13 cellular contexts compared by ENCODE assay signal in the genomic region with DNA sequence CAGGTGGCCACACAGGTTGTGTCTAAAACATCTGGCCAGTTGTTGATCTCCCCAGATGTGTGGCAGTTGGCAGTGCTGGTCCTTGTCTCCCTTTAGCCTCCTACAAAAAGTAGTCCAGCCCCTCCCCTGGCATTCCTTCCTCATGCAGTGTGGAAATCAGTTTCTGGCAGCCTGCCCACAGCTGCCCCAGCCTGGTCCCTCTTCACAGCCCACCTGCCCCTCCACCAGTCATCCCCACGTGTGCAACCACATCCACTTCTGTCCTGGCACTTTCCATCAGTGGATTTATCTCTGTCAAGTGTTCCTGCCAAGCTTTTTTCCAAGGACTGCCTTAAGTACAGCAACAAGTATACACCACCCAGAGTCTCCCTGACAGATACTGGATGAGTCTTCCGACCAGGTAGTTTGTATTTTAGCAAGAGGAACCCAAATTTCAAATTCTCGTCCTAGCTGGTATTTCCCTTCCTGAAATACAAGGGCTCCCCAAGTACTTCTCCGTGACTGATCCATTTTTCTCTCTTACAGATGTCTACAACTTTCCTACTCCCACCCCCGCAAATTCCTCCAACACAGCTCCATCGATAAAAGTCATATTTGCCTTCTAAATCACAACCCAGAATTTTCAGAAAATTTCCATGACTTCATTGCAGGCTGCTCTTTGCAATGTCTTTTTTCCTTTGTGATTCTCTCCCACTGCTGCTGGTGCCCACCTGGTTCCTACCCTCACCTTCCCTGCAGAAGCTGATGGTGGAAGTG.
DNase-seq lines count a peak whose midpoint lies in the region; ATAC-seq, FAIRE-seq and TF ChIP-seq lines count a peak whose summit lies in the region.
"Had no signal": no experiment of that assay in that cellular context is flagged by ENCODE, and none has a peak within 500 bp of the region (broad histone marks: within the 10 kb centered on the region; RNA-seq: fewer than 3 reads in every experiment).

No MANE protein-coding gene starts in this region.

- no peak for FAIRE-seq in urothelium cell line (lab: Jason Lieb, UNC)

- no peaks in the 10 kb centered on the region for H3K36me3 ChIP-seq in prostate gland
- H3K36me3 ChIP-seq: tibial artery had no signal

- DNase-seq in activated CD8-positive, alpha-beta memory T cell treated with anti-CD3 and anti-CD28 coated beads, Interleukin-2, amount 50 U/mL, for 48 hours, result peak; percentile 10
- DNase-seq in activated CD8-positive, alpha-beta memory T cell treated with anti-CD3 and anti-CD28 coated beads, Interleukin-2, amount 10 ng/mL, durations not matched to agents 7 days and 5 days, result no peak
- DNase-seq in foreskin fibroblast (peak; percentile 11 to 36), neural crest cell (ENCODE audit: low read depth, low spot score) (no peak), urothelium cell line (ENCODE audit: low spot score) (peak; percentile 9), prostate gland (ENCODE audit: low spot score) (no peak), ureter (ENCODE audit: low spot score) (no peak)
- no peak for DNase-seq in stimulated activated CD4-positive, alpha-beta T cell treated with anti-CD3 and anti-CD28 coated beads, Interleukin-2, amount 100 ng/mL, for 24 hours
- DNase-seq: MV-4-11, NCI-H510A, RPMI8226 had no signal

- H3K4me3 Mint-ChIP-seq in activated CD8-positive, alpha-beta memory T cell treated with anti-CD3 and anti-CD28 coated beads, Interleukin-2, amount 10 ng/mL, durations not matched to agents 7 days and 5 days, result no peak overlapping the region
- H3K4me3 Mint-ChIP-seq in neural crest cell, result no peak overlapping the region

- H3K9me3 Mint-ChIP-seq in activated CD8-positive, alpha-beta memory T cell treated with anti-CD3 and anti-CD28 coated beads, Interleukin-2, amount 10 ng/mL, durations not matched to agents 7 days and 5 days (ENCODE audit: low read depth), result no peaks in the 10 kb centered on the region
- no peaks in the 10 kb centered on the region for H3K9me3 Mint-ChIP-seq in neural crest cell
- H3K9me3 Mint-ChIP-seq: activated naive CD4-positive, alpha-beta T cell treated with anti-CD3 and anti-CD28 coated beads, Interleukin-2, amount 50 U/mL, for 72 hours had no signal

- CTCF ChIA-PET in activated CD8-positive, alpha-beta memory T cell treated with anti-CD3 and anti-CD28 coated beads, Interleukin-2, amount 10 ng/mL, durations not matched to agents 7 days and 5 days (lab: Charles Lee), result no interaction called here

- WGBS in prostate gland, result 69% methylated on average over 6 of the region's 6 CpGs

- H3K27me3 Mint-ChIP-seq in activated CD8-positive, alpha-beta memory T cell treated with anti-CD3 and anti-CD28 coated beads, Interleukin-2, amount 10 ng/mL, durations not matched to agents 7 days and 5 days, result no peaks in the 10 kb centered on the region
- H3K27me3 Mint-ChIP-seq in neural crest cell (ENCODE audit: low read depth), result no peaks in the 10 kb centered on the region

- no peak for ATAC-seq in activated CD8-positive, alpha-beta memory T cell treated with anti-CD3 and anti-CD28 coated beads, Interleukin-2, amount 10 ng/mL, durations not matched to agents 7 days and 5 days
- ATAC-seq: activated naive CD4-positive, alpha-beta T cell treated with anti-CD3 and anti-CD28 coated beads, Interleukin-2, amount 50 U/mL, for 72 hours had no signal

- no peak overlapping the region for H3K27ac Mint-ChIP-seq in activated CD8-positive, alpha-beta memory T cell treated with anti-CD3 and anti-CD28 coated beads, Interleukin-2, amount 10 ng/mL, durations not matched to agents 7 days and 5 days
- peak overlapping the region; percentile 4 for H3K27ac Mint-ChIP-seq in neural crest cell (ENCODE audit: unreplicated experiment)
- H3K27ac Mint-ChIP-seq: activated naive CD4-positive, alpha-beta T cell treated with anti-CD3 and anti-CD28 coated beads, Interleukin-2, amount 50 U/mL, for 72 hours had no signal

- intact Hi-C loops in prostate gland (cut with DNase I), result no loop called here

- no peaks in the 10 kb centered on the region for H3K36me3 Mint-ChIP-seq in activated CD8-positive, alpha-beta memory T cell treated with anti-CD3 and anti-CD28 coated beads, Interleukin-2, amount 10 ng/mL, durations not matched to agents 7 days and 5 days
- peaks cover 2% of the 10 kb centered on the region for H3K36me3 Mint-ChIP-seq in neural crest cell (ENCODE audit: low read depth)
- H3K36me3 Mint-ChIP-seq: activated naive CD4-positive, alpha-beta T cell treated with anti-CD3 and anti-CD28 coated beads, Interleukin-2, amount 50 U/mL, for 72 hours had no signal

- no peaks in the 10 kb centered on the region for H3K27me3 ChIP-seq in prostate gland (replicated peaks; ENCODE audit: insufficient read depth)
- H3K27me3 ChIP-seq: tibial artery had no signal

- H3K4me1 ChIP-seq in prostate gland (replicated peaks), result no peaks in the 10 kb centered on the region

- H3K9me3 ChIP-seq in prostate gland, result no peaks in the 10 kb centered on the region
- H3K9me3 ChIP-seq: tibial artery had no signal

- no peak overlapping the region for H3K4me3 ChIP-seq in foreskin fibroblast (ENCODE audit: low read depth in 1 of 2, low read length in 2 of 2)
- H3K4me3 ChIP-seq in prostate gland, result no peak overlapping the region
- H3K4me3 ChIP-seq: tibial artery had no signal

- peak overlapping the region in 1 of 2 donors; percentile 41 for H3K27ac ChIP-seq in prostate gland

- no peaks in the 10 kb centered on the region for H3K4me1 Mint-ChIP-seq in activated CD8-positive, alpha-beta memory T cell treated with anti-CD3 and anti-CD28 coated beads, Interleukin-2, amount 10 ng/mL, durations not matched to agents 7 days and 5 days
- H3K4me1 Mint-ChIP-seq in neural crest cell, result peaks cover 63% of the 10 kb centered on the region

- no peak for TF ChIP-seq CTCF in foreskin fibroblast (IDR thresholded peaks at IDR 0.05; ENCODE audit: low read depth, low read length)
- TF ChIP-seq CTCF in neural crest cell (conservative IDR thresholded peaks at IDR 0.05), result no peak
- TF ChIP-seq CTCF in prostate gland (IDR thresholded peaks at IDR 0.05), result no peak

- no peak for TF ChIP-seq POLR2A in prostate gland (IDR thresholded peaks at IDR 0.05)

Comparison
In these comparisons a context has a peak if more than half of its experiments do, and no peak if none do; other contexts are left out.
1. DNase-seq: peak in activated CD8-positive, alpha-beta memory T cell treated with anti-CD3 and anti-CD28 coated beads, Interleukin-2, amount 50 U/mL, for 48 hours (single experiment), foreskin fibroblast (2 of 2) and urothelium cell line (single experiment); none in activated CD8-positive, alpha-beta memory T cell treated with anti-CD3 and anti-CD28 coated beads, Interleukin-2, amount 10 ng/mL, durations not matched to agents 7 days and 5 days (single experiment), neural crest cell (single experiment), prostate gland (single experiment), stimulated activated CD4-positive, alpha-beta T cell treated with anti-CD3 and anti-CD28 coated beads, Interleukin-2, amount 100 ng/mL, for 24 hours (0 of 2) and ureter (single experiment).